25 cellular contexts compared by ENCODE assay signal in the genomic region with DNA sequence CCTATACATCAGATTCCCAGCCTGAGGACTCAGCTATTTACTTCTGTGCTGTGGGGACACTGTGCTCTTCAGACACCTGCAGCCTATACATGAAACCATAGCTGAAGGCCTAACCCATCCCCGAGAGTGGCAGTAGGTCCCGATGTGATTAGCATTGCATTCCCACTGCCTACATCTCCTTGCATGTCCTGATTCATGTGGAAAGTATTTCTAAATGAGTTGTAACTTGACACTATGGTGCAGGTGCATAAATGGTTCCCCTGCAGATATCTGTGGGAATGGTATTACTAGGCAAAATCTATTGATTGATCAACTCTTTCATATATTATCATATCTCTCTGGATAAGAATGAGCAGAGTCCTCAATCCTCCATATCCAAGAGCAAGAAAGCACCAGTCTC.
"Had no signal": no experiment of that assay in that cellular context is flagged by ENCODE, and none has a peak within 500 bp of the region (broad histone marks: within the 10 kb centered on the region; RNA-seq: fewer than 3 reads in every experiment).

No MANE protein-coding gene starts in this region.

- H3K27ac Mint-ChIP-seq: activated CD4-positive, alpha-beta memory T cell treated with anti-CD3 and anti-CD28 coated beads, Interleukin-2, amount 10 ng/mL, durations not matched to agents 7 days and 5 days; activated CD4-positive, alpha-beta T cell treated with anti-CD3 and anti-CD28 coated beads, Interleukin-2, amount 10 ng/mL, durations not matched to agents 7 days and 5 days; activated naive CD4-positive, alpha-beta T cell treated with anti-CD3 and anti-CD28 coated beads for 36 hours; activated naive CD8-positive, alpha-beta T cell; activated T-helper 17 cell treated with anti-CD3 and anti-CD28 coated beads, Interleukin-2, amount 50 U/mL, for 72 hours; brain had no signal

- H3K4me3 Mint-ChIP-seq: activated CD4-positive, alpha-beta memory T cell treated with anti-CD3 and anti-CD28 coated beads, Interleukin-2, amount 10 ng/mL, durations not matched to agents 7 days and 5 days; activated CD4-positive, alpha-beta T cell treated with anti-CD3 and anti-CD28 coated beads, Interleukin-2, amount 10 ng/mL, durations not matched to agents 7 days and 5 days; activated naive CD4-positive, alpha-beta T cell treated with anti-CD3 and anti-CD28 coated beads for 36 hours; activated naive CD8-positive, alpha-beta T cell; activated T-helper 17 cell treated with anti-CD3 and anti-CD28 coated beads, Interleukin-2, amount 50 U/mL, for 72 hours; brain had no signal

- H3K27me3 Mint-ChIP-seq: activated CD4-positive, alpha-beta T cell treated with anti-CD3 and anti-CD28 coated beads, Interleukin-2, amount 10 ng/mL, durations not matched to agents 7 days and 5 days; activated naive CD8-positive, alpha-beta T cell; activated T-helper 17 cell treated with anti-CD3 and anti-CD28 coated beads, Interleukin-2, amount 50 U/mL, for 72 hours had no signal

- H3K9me3 Mint-ChIP-seq: activated CD4-positive, alpha-beta memory T cell treated with anti-CD3 and anti-CD28 coated beads, Interleukin-2, amount 10 ng/mL, durations not matched to agents 7 days and 5 days; activated CD4-positive, alpha-beta T cell treated with anti-CD3 and anti-CD28 coated beads, Interleukin-2, amount 10 ng/mL, durations not matched to agents 7 days and 5 days; activated naive CD4-positive, alpha-beta T cell treated with anti-CD3 and anti-CD28 coated beads for 36 hours; activated T-helper 17 cell treated with anti-CD3 and anti-CD28 coated beads, Interleukin-2, amount 50 U/mL, for 72 hours had no signal

- DNase-seq: activated CD4-positive, alpha-beta memory T cell treated with anti-CD3 and anti-CD28 coated beads, Interleukin-2, amount 10 ng/mL, durations not matched to agents 7 days and 5 days; activated CD4-positive, alpha-beta T cell treated with anti-CD3 and anti-CD28 coated beads, Interleukin-2, amount 10 ng/mL, durations not matched to agents 7 days and 5 days; activated CD4-positive, CD25-positive, alpha-beta regulatory T cell; activated gamma-delta T cell; activated naive CD4-positive, alpha-beta T cell treated with anti-CD3 and anti-CD28 coated beads for 36 hours; activated T-cell treated with anti-CD3 and anti-CD28 coated beads for 4 hours; activated T-cell treated with anti-CD3 and anti-CD28 coated beads, Interleukin-2, amount 50 U/mL, for 48 hours; amygdala; caudate nucleus; Karpas-422; MM.1S; NCI-H1105; NCI-H1436; NCI-H1694 treated with DMSO at 0.1 percent for 48 hours; NCI-H2029 treated with DMSO at 0.1 percent for 48 hours; NCI-H345; NCI-H510A; NCI-H526 treated with DMSO at 0.1 percent for 48 hours; T-helper 1 cell had no signal

- H3K27ac ChIP-seq: SK-N-MC, VCaP had no signal

- H3K4me1 Mint-ChIP-seq: activated T-helper 17 cell treated with anti-CD3 and anti-CD28 coated beads, Interleukin-2, amount 50 U/mL, for 72 hours; brain had no signal

- H3K4me3 ChIP-seq: SK-N-MC had no signal

- ATAC-seq: activated T-helper 17 cell treated with anti-CD3 and anti-CD28 coated beads, Interleukin-2, amount 50 U/mL, for 72 hours; Right ventricle myocardium inferior had no signal
